Comparison of ENCODE assay signal across 1 cellular context in the genomic region with DNA sequence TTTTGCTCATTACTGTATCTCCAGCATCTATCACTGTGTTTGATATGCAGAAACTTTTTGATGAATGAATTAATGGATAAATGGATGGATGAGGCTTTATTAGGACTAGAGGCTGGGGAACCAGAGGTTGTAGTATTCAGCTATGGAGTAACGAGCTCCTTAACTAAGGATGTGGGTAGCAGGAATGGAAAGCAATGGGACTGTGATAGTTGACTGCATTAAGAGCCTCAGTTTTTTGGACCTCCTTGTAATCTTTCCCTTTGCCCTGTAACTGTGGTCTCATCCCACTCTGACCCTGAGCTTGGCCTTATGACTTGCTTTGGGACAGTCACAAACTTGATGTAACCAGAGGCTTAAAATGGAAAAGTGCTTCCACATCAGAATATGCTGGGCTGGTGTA.
A peak's percentile ranks its signal among the peaks of the same experiment; 100 is the strongest.
TF ChIP-seq lines count a peak whose summit lies in the region.

No MANE protein-coding gene starts in this region.

TF ChIP-seq in K562, 482 proteins besides CTCF, POLR2A, EP300 and RAD21:
- TF ChIP-seq ELF1 (tag; IDR thresholded peaks at IDR 0.05) (0 out of 2 replicates have a peak, but pooled peaks have one; percentile 12), MBD2 (IDR thresholded peaks at IDR 0.05; ENCODE audit: borderline replicate concordance, low read depth) (no peak), SMAD4 (CRISPR knock-in tag; conservative IDR thresholded peaks at IDR 0.05) (no peak), HCFC1 (IDR thresholded peaks at IDR 0.05; ENCODE audit: low read depth, low read length) (no peak), RBM25 (IDR thresholded peaks at IDR 0.05; ENCODE audit: low read depth, low read length, severe bottlenecking) (peak; percentile 20), ZNF3 (CRISPR knock-in tag; IDR thresholded peaks at IDR 0.05) (peak; percentile 92)
- TF ChIP-seq, protein P1, sequence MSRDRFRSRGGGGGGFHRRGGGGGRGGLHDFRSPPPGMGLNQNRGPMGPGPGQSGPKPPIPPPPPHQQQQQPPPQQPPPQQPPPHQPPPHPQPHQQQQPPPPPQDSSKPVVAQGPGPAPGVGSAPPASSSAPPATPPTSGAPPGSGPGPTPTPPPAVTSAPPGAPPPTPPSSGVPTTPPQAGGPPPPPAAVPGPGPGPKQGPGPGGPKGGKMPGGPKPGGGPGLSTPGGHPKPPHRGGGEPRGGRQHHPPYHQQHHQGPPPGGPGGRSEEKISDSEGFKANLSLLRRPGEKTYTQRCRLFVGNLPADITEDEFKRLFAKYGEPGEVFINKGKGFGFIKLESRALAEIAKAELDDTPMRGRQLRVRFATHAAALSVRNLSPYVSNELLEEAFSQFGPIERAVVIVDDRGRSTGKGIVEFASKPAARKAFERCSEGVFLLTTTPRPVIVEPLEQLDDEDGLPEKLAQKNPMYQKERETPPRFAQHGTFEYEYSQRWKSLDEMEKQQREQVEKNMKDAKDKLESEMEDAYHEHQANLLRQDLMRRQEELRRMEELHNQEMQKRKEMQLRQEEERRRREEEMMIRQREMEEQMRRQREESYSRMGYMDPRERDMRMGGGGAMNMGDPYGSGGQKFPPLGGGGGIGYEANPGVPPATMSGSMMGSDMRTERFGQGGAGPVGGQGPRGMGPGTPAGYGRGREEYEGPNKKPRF (IDR thresholded peaks at IDR 0.05; ENCODE audit: low read depth, low read length) = no peak
